Comparison of ENCODE assay signal across 8 cellular contexts in the genomic region with DNA sequence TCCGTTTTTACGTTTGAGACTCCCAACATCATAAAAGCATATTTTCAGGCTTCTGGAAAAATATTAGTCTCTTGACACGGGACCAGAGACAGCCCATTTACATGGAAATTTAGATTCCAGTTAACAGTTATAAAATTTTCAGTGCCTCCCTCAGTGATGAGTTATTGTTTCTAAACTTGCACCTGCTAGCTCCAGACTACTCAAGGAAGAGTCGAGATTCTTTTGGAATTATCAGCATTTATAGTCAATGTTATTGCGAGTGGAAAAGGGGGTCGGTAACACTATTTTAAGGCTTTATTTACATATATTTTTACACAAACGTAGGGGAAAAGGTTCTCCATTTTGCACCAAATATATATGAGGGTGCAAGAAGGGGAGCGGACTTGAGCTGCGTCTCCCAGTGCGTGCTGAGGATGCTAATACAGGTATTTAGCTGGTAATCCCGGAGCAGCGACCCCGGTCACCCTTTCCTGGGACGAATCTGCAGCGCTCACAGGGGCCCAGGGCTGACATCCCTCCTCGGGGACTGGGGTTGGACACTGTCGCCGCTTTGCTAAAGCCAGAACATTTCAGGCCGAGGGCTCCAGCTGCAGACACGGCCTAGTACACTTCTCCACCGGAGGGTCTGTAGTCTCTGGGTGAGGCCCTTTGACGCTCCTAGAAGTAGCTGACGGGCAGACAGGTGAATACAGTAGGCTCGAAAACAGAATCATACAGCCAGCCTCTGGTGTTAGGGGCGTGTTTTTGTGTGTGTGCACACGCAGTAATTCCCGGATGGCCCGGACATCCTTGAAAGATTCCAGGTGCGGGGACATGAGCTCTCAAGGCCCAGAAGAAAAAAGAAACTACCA. TPM values are rescaled to one million over a fixed set of nuclear protein-coding genes. Genes with fewer than 3 reads are reported as not detected.
DNase-seq lines count a peak whose midpoint lies in the region; ATAC-seq, FAIRE-seq and TF ChIP-seq lines count a peak whose summit lies in the region.

No MANE protein-coding gene starts in this region.

- 32 to 37% methylated on average over 29 of the region's 29 CpGs for WGBS in pancreas, 2 donors

- ATAC-seq in DND-41 (ENCODE audit: insufficient read depth, low read depth) = no peak
- no peak for ATAC-seq in pancreas

- peaks cover 57% of the 10 kb centered on the region for H3K4me1 ChIP-seq in DND-41 (ENCODE audit: insufficient read depth, low read length)
- H3K4me1 ChIP-seq in SJSA1 (replicated peaks) = peaks cover 6% of the 10 kb centered on the region; the same call in 1 of the 2 replicates
- H3K4me1 ChIP-seq in pancreas = peaks cover 7 to 25% (median 12%) of the 10 kb centered on the region in 3 donors

- H3K27ac ChIP-seq in DND-41 (ENCODE audit: low read length) = peak overlapping the region; percentile 48
- H3K27ac ChIP-seq in SJSA1 = no peak overlapping the region
- H3K27ac ChIP-seq in epithelial cell of prostate = peak overlapping the region; percentile 90
- H3K27ac ChIP-seq in pancreas = peak overlapping the region in 3 of 4 donors; percentile 5 to 95 (median 44)

- no peaks in the 10 kb centered on the region for H3K9me3 ChIP-seq in DND-41 (ENCODE audit: insufficient read depth, low read length, severe bottlenecking)
- H3K9me3 ChIP-seq in SJSA1 (replicated peaks) = no peaks in the 10 kb centered on the region
- H3K9me3 ChIP-seq in pancreas = no peaks in the 10 kb centered on the region

- H3K79me2 ChIP-seq in DND-41 (ENCODE audit: insufficient read depth, low read length) = peaks cover 76% of the 10 kb centered on the region

- TF ChIP-seq CTCF in DND-41 (IDR thresholded peaks at IDR 0.05; ENCODE audit: borderline replicate concordance, extremely low read depth, low read length, poor library complexity, severe bottlenecking) (no peak), pancreas (IDR thresholded peaks at IDR 0.05) (no peak), GM10266 (IDR thresholded peaks at IDR 0.05; ENCODE audit: control insufficient read depth, insufficient read depth, low read depth, missing control alignments) (no peak)

- H3K4me3 ChIP-seq in DND-41 (ENCODE audit: low read depth in 1 of 2, low read length in 2 of 2) = peak overlapping the region; percentile 18 to 100; a peak in 3 of 4 replicates
- H3K4me3 ChIP-seq in SJSA1 = peak overlapping the region; percentile 85
- peak overlapping the region in 2 of 4 donors; percentile 70 to 98 for H3K4me3 ChIP-seq in pancreas

- H3K9ac ChIP-seq in DND-41 (ENCODE audit: low read depth, low read length) = peak overlapping the region; percentile 54

- H4K20me1 ChIP-seq in DND-41 (ENCODE audit: insufficient read depth, low read length) = peaks cover 42% of the 10 kb centered on the region

- H3K4me2 ChIP-seq in DND-41 (ENCODE audit: insufficient read depth, low read length) = peak overlapping the region; percentile 94

- DNase-seq in DND-41 (peak; percentile 26), SJSA1 (ENCODE audit: low read depth in 1 of 2, low spot score in 2 of 2) (no peak), epithelial cell of prostate (ENCODE audit: low read depth, low spot score) (no peak), pancreas (peak in 4 of 6 donors; percentile 41 to 74 (median 53)), cortex of kidney (lab: John Stamatoyannopoulos, UW) (no peak), Ammon's horn (ENCODE audit: low spot score) (no peak), GM10266 (ENCODE audit: extremely low spot score) (no peak), NCI-H2029 treated with DMSO at 0.1 percent for 48 hours (lab: John Stamatoyannopoulos, UW) (no peak)

- peaks cover 48% of the 10 kb centered on the region for H3K36me3 ChIP-seq in DND-41 (ENCODE audit: insufficient read depth, low read length)
- H3K36me3 ChIP-seq in SJSA1 = peaks cover 45% of the 10 kb centered on the region
- H3K36me3 ChIP-seq in pancreas = peaks cover 0 to 26% (median 19%) of the 10 kb centered on the region in 3 donors

- H2AFZ ChIP-seq in DND-41 (ENCODE audit: low read depth, low read length) = peak overlapping the region; percentile 58

- H3K27me3 ChIP-seq in DND-41 (ENCODE audit: insufficient read depth, low read length, poor library complexity) (no peaks in the 10 kb centered on the region), SJSA1 (replicated peaks) (no peaks in the 10 kb centered on the region), pancreas (no peaks in the 10 kb centered on the region)

- intact Hi-C loops in pancreas (cut with DNase I) = no loop called here

- FAIRE-seq in pancreas (lab: Jason Lieb, UNC) = no peak

RNA-seq across cellular contexts. Expression of a gene that starts 0.7 kb away (rescaled TPM):
- total RNA-seq in SJSA1 (2014; rRNA removed; shearing (Covaris generic)) = 13.1 and 21.1 TPM in 2 replicates
- 10 to 100 TPM in 1 of 6 donors, 1 to 10 TPM in 5; 5.4 to 11.0 (median 7.7) TPM for total RNA-seq in pancreas
- polyA plus RNA-seq in pancreas = 1 to 10 TPM; 4.5 to 6.8 TPM

RNA-seq across cellular contexts. Expression of a gene that starts 8.9 kb away (rescaled TPM):
- 1,079 and 1,363 TPM in 2 replicates for total RNA-seq in SJSA1 (2014; rRNA removed; shearing (Covaris generic))
- total RNA-seq in pancreas = 1,000 to 10,000 TPM in 1 of 6 donors, 100 to 1,000 TPM in 5; 613 to 1,028 (median 732) TPM
- 1,000 to 10,000 TPM; 1,530 to 2,125 TPM for polyA plus RNA-seq in pancreas

RNA-seq across cellular contexts. Expression of a gene that starts 46.8 kb away (rescaled TPM):
- total RNA-seq in SJSA1 (2014; rRNA removed; shearing (Covaris generic)) = 16.8 and 20.8 TPM in 2 replicates
- total RNA-seq in pancreas = 1 to 10 TPM; 1.4 to 4.6 (median 2.3) TPM
- polyA plus RNA-seq in pancreas = 1 to 10 TPM in 1 of 2 donors, under 1 TPM in 1; 0.76 to 1.4 TPM

Comparison
In these comparisons a context has a peak if more than half of its experiments do, and no peak if none do; other contexts are left out.
1. DNase-seq: peak in DND-41 (single experiment) and pancreas (4 of 6); none in SJSA1 (0 of 2), epithelial cell of prostate (single experiment), cortex of kidney (single experiment), Ammon's horn (single experiment), GM10266 (single experiment) and NCI-H2029 treated with DMSO at 0.1 percent for 48 hours (single experiment).